In genomic region chr16:3059041-3059722, GRCh38 we compare ENCODE assay signal across 8 cellular contexts. TPM values are rescaled to one million over a fixed set of nuclear protein-coding genes. Genes with fewer than 3 reads are reported as not detected.
DNase-seq lines count a peak whose midpoint lies in the region; ATAC-seq, FAIRE-seq and TF ChIP-seq lines count a peak whose summit lies in the region.

No MANE protein-coding gene starts in this region.

- POLR2A ChIA-PET in BJ (lab: Charles Lee) (no interaction called here), endothelial cell of umbilical vein (lab: Charles Lee) (interaction anchor here (0.6 to 2.1 kb wide), 2 partner anchors 11 to 71 kb away, joined by 3 to 5 read pairs; no protein-coding TSS in a partner anchor)

- TF ChIP-seq CTCF in BJ (IDR thresholded peaks at IDR 0.05; ENCODE audit: insufficient read depth, low read depth, low read length): peak; percentile 51
- peak; percentile 73 to 84 for TF ChIP-seq CTCF in endothelial cell of umbilical vein (IDR thresholded peaks at IDR 0.05; ENCODE audit: extremely low read depth in 1 of 2, insufficient read depth in 1 of 2, low read depth in 1 of 2, low read length in 2 of 2)

- H3K27ac ChIP-seq in endothelial cell of umbilical vein (ENCODE audit: insufficient read depth, low read depth, low read length): peak overlapping the region; percentile 58

- H3K9me1 ChIP-seq in endothelial cell of umbilical vein (replicated peaks; ENCODE audit: control insufficient read depth, extremely low read depth, insufficient read depth, low read length): no peaks in the 10 kb centered on the region

- H3K4me2 ChIP-seq in endothelial cell of umbilical vein (ENCODE audit: insufficient read depth, low read length): peak overlapping the region; percentile 71

- peak; percentile 41 for DNase-seq in BJ (ENCODE audit: low read depth)
- peak; percentile 64 to 69 for DNase-seq in NOMO-1 (lab: John Stamatoyannopoulos, UW; ENCODE audit: unreplicated experiment in 2 of 2)
- peak; percentile 87 for DNase-seq in activated CD8-positive, alpha-beta memory T cell treated with anti-CD3 and anti-CD28 coated beads, Interleukin-2, amount 50 U/mL, for 4 hours
- peak; percentile 85 for DNase-seq in endothelial cell of umbilical vein (ENCODE audit: low read depth, low spot score)
- peak; percentile 85 to 89 for DNase-seq in stimulated activated CD8-positive, alpha-beta memory T cell treated with anti-CD3 and anti-CD28 coated beads, Interleukin-2, amount 100 ng/mL, for 48 hours (ENCODE audit: low read depth in 2 of 2)

- BruUV-seq in endothelial cell of umbilical vein (replicated peaks; lab: Mats Ljungman, UMichigan): no TSS peak

- CTCF ChIA-PET in BJ (lab: Yijun Ruan, JAX) (interaction anchor here (0.6 to 3.1 kb wide), 33 partner anchors 10 to 310 kb away, joined by 3 to 56 read pairs (median 5); partner anchors contain the start of genes BICDL2, ZNF213 and ZSCAN10), endothelial cell of umbilical vein (lab: Charles Lee) (interaction anchor here (0.6 to 2.9 kb wide), 34 partner anchors 17 to 113 kb away, joined by 3 to 113 read pairs (median 6); partner anchors contain the start of genes TNFRSF12A, ZNF205, ZNF213 and ZSCAN10)

- peak; percentile 93 for FAIRE-seq in endothelial cell of umbilical vein (lab: Jason Lieb, UNC)

- no peaks in the 10 kb centered on the region for H4K20me1 ChIP-seq in endothelial cell of umbilical vein (replicated peaks; ENCODE audit: control insufficient read depth, extremely low read depth, insufficient read depth, low read length)

- H3K4me3 ChIP-seq in BJ (ENCODE audit: low read depth, low read length): peak overlapping the region; percentile 98
- H3K4me3 ChIP-seq in endothelial cell of umbilical vein (replicated peaks in 1 of 3; ENCODE audit: insufficient read depth in 1 of 3, low read depth in 1 of 3, low read length in 3 of 3): peak overlapping the region; percentile 44 to 64 (median 59)
- peak overlapping the region; percentile 66 for H3K4me3 ChIP-seq in mononuclear cell (ENCODE audit: low read length)

- intact Hi-C loops in endothelial cell of umbilical vein (cut with micrococcal nuclease): loop anchor here (1.0 to 2.0 kb wide), 7 partner anchors 28 to 70 kb away; no protein-coding TSS in a partner anchor

- H2AFZ ChIP-seq in endothelial cell of umbilical vein (ENCODE audit: low read depth, low read length): peak overlapping the region; percentile 82

- H3K36me3 ChIP-seq in BJ (ENCODE audit: control insufficient read depth, insufficient read depth, low read length): no peaks in the 10 kb centered on the region
- H3K36me3 ChIP-seq in endothelial cell of umbilical vein (ENCODE audit: control insufficient read depth in 2 of 2, extremely low read depth in 1 of 2, insufficient read depth in 2 of 2, low read length in 2 of 2): no peaks in the 10 kb centered on the region

- TF ChIP-seq POLR2A in GM18951 (IDR thresholded peaks at IDR 0.05; ENCODE audit: extremely low read depth, insufficient read depth, insufficient read length) (peak; percentile 68), endothelial cell of umbilical vein (IDR thresholded peaks at IDR 0.05; ENCODE audit: low read depth, low read length) (peak; percentile 76)

- ATAC-seq in HG03354 (IDR thresholded peaks at IDR 0.05; ENCODE audit: poor library complexity, severe bottlenecking, unreplicated experiment): peak; percentile 87

- dilution Hi-C loops in endothelial cell of umbilical vein (cut with MboI; ENCODE audit: extremely low pct_ligation_motif_present, low sequenced_read_pairs): no loop called here

- peaks cover 9% of the 10 kb centered on the region for H3K4me1 ChIP-seq in endothelial cell of umbilical vein (ENCODE audit: control insufficient read depth, extremely low read depth, insufficient read depth, low read length)
- peaks cover 72% of the 10 kb centered on the region for H3K4me1 ChIP-seq in mononuclear cell (ENCODE audit: insufficient read depth, low read length)

- H3K27me3 ChIP-seq in BJ (ENCODE audit: control insufficient read depth, insufficient read depth, low read length) (no peaks in the 10 kb centered on the region), endothelial cell of umbilical vein (ENCODE audit: control insufficient read depth in 2 of 2, insufficient read depth in 2 of 2, low read length in 2 of 2) (no peaks in the 10 kb centered on the region), mononuclear cell (ENCODE audit: insufficient read depth, low read length) (no peaks in the 10 kb centered on the region)

- H3K79me2 ChIP-seq in endothelial cell of umbilical vein (ENCODE audit: control insufficient read depth, insufficient read depth, low read length): no peaks in the 10 kb centered on the region

- in situ Hi-C loops in GM18951 (cut with MboI; ENCODE audit: low sequenced_read_pairs, unreplicated experiment): no loop called here

- peak overlapping the region; percentile 73 for H3K9ac ChIP-seq in endothelial cell of umbilical vein (replicated peaks; ENCODE audit: extremely low read depth, insufficient read depth, low read length)

- H3K9me3 ChIP-seq in endothelial cell of umbilical vein (replicated peaks; ENCODE audit: control insufficient read depth, insufficient read depth, low read length) (no peaks in the 10 kb centered on the region), mononuclear cell (ENCODE audit: low read depth, low read length) (no peaks in the 10 kb centered on the region)

TF ChIP-seq in endothelial cell of umbilical vein, 7 proteins besides CTCF, POLR2A, EP300 and RAD21 (continues in another document):
- TF ChIP-seq GATA2 (IDR thresholded peaks at IDR 0.05; ENCODE audit: insufficient read depth, insufficient read length, low read depth, low read length) (no peak), POLR2AphosphoS5 (IDR thresholded peaks at IDR 0.05; ENCODE audit: insufficient read depth, low read depth, low read length) (peak; percentile 82)

RNA-seq across cellular contexts. Expression of gene IL32, which starts 6.3 kb away (rescaled TPM):
- polyA plus RNA-seq in BJ (2011; rRNA removed): 11.3 and 18.1 TPM in 2 replicates
- 6.4 and 10.9 TPM in 2 replicates for polyA minus RNA-seq in BJ (2011; rRNA and poly(A)+ RNA removed)
- total RNA-seq in endothelial cell of umbilical vein: 55.7 and 127 TPM in 2 replicates
- 336 and 493 TPM in 2 replicates for polyA plus RNA-seq in endothelial cell of umbilical vein
- polyA plus RNA-seq in endothelial cell of umbilical vein (2011; cell fraction: cytosol; rRNA removed): 252 and 322 TPM in 2 replicates
- 154 and 214 TPM in 2 replicates for polyA plus RNA-seq in endothelial cell of umbilical vein (2011; cell fraction: nucleus; rRNA removed)
- polyA plus RNA-seq in endothelial cell of umbilical vein (2012): 194 and 480 TPM in 2 replicates
- 105 and 133 TPM in 2 replicates for polyA minus RNA-seq in endothelial cell of umbilical vein
- polyA minus RNA-seq in endothelial cell of umbilical vein (2011; cell fraction: cytosol; rRNA and poly(A)+ RNA removed): 6.2 TPM
- 41.2 and 59.8 TPM in 2 replicates for polyA minus RNA-seq in endothelial cell of umbilical vein (2011; cell fraction: nucleus; rRNA and poly(A)+ RNA removed)
- total RNA-seq in mononuclear cell: 115 TPM

RNA-seq across cellular contexts. Expression of gene MMP25, which starts 12.8 kb away (rescaled TPM):
- 0.01 and 0.02 TPM in 2 replicates for polyA plus RNA-seq in BJ (2011; rRNA removed)
- polyA minus RNA-seq in BJ (2011; rRNA and poly(A)+ RNA removed): 0.14 TPM in 1 of 2 replicates, not detected in the other
- 0.21 and 0.35 TPM in 2 replicates for total RNA-seq in endothelial cell of umbilical vein
- polyA plus RNA-seq in endothelial cell of umbilical vein: 0.08 and 0.13 TPM in 2 replicates
- 0.03 and 0.04 TPM in 2 replicates for polyA plus RNA-seq in endothelial cell of umbilical vein (2011; cell fraction: cytosol; rRNA removed)
- not detected in 2 replicates for polyA plus RNA-seq in endothelial cell of umbilical vein (2011; cell fraction: nucleus; rRNA removed)
- polyA plus RNA-seq in endothelial cell of umbilical vein (2012): 0.37 and 0.94 TPM in 2 replicates
- 0.07 and 0.08 TPM in 2 replicates for polyA minus RNA-seq in endothelial cell of umbilical vein
- polyA minus RNA-seq in endothelial cell of umbilical vein (2011; cell fraction: cytosol; rRNA and poly(A)+ RNA removed): not detected
- polyA minus RNA-seq in endothelial cell of umbilical vein (2011; cell fraction: nucleus; rRNA and poly(A)+ RNA removed): 0.10 TPM in 1 of 2 replicates, not detected in the other
- total RNA-seq in mononuclear cell: 1.7 TPM

RNA-seq across cellular contexts. Expression of gene BICDL2, which starts 22.4 kb away (rescaled TPM):
- polyA plus RNA-seq in BJ (2011; rRNA removed): 0.04 and 0.09 TPM in 2 replicates
- polyA minus RNA-seq in BJ (2011; rRNA and poly(A)+ RNA removed): not detected in 2 replicates
- total RNA-seq in endothelial cell of umbilical vein: not detected in 2 replicates
- not detected in 2 replicates for polyA plus RNA-seq in endothelial cell of umbilical vein
- polyA plus RNA-seq in endothelial cell of umbilical vein (2011; cell fraction: cytosol; rRNA removed): not detected in 2 replicates
- polyA plus RNA-seq in endothelial cell of umbilical vein (2011; cell fraction: nucleus; rRNA removed): not detected in 2 replicates
- polyA plus RNA-seq in endothelial cell of umbilical vein (2012): not detected in 2 replicates
- not detected in 2 replicates for polyA minus RNA-seq in endothelial cell of umbilical vein
- not detected for polyA minus RNA-seq in endothelial cell of umbilical vein (2011; cell fraction: cytosol; rRNA and poly(A)+ RNA removed)
- not detected in 2 replicates for polyA minus RNA-seq in endothelial cell of umbilical vein (2011; cell fraction: nucleus; rRNA and poly(A)+ RNA removed)
- total RNA-seq in mononuclear cell: 0.10 TPM

RNA-seq across cellular contexts. Expression of gene THOC6, which starts 35.3 kb away (rescaled TPM):
- polyA plus RNA-seq in BJ (2011; rRNA removed) (11.0 and 20.5 TPM in 2 replicates), endothelial cell of umbilical vein (36.9 and 39.3 TPM in 2 replicates)
- 11.3 and 15.4 TPM in 2 replicates for polyA minus RNA-seq in BJ (2011; rRNA and poly(A)+ RNA removed)
- total RNA-seq in endothelial cell of umbilical vein (23.9 and 24.1 TPM in 2 replicates), mononuclear cell (8.9 TPM)
- 22.8 and 26.8 TPM in 2 replicates for polyA plus RNA-seq in endothelial cell of umbilical vein (2011; cell fraction: cytosol; rRNA removed)
- polyA plus RNA-seq in endothelial cell of umbilical vein (2011; cell fraction: nucleus; rRNA removed): 87.1 and 88.5 TPM in 2 replicates
- polyA plus RNA-seq in endothelial cell of umbilical vein (2012): 20.0 and 23.2 TPM in 2 replicates
- polyA minus RNA-seq in endothelial cell of umbilical vein: 20.0 and 24.7 TPM in 2 replicates
- polyA minus RNA-seq in endothelial cell of umbilical vein (2011; cell fraction: cytosol; rRNA and poly(A)+ RNA removed): 40.6 TPM
- polyA minus RNA-seq in endothelial cell of umbilical vein (2011; cell fraction: nucleus; rRNA and poly(A)+ RNA removed): 11.1 and 13.9 TPM in 2 replicates

RNA-seq across cellular contexts. Expression of gene HCFC1R1, which starts 35.4 kb away (rescaled TPM):
- 26.2 and 33.7 TPM in 2 replicates for polyA plus RNA-seq in BJ (2011; rRNA removed)
- polyA minus RNA-seq in BJ (2011; rRNA and poly(A)+ RNA removed): 18.4 and 22.0 TPM in 2 replicates
- 25.8 and 28.7 TPM in 2 replicates for total RNA-seq in endothelial cell of umbilical vein
- polyA plus RNA-seq in endothelial cell of umbilical vein: 49.3 and 64.5 TPM in 2 replicates
- polyA plus RNA-seq in endothelial cell of umbilical vein (2011; cell fraction: cytosol; rRNA removed): 29.6 and 40.3 TPM in 2 replicates
- 10.0 and 14.6 TPM in 2 replicates for polyA plus RNA-seq in endothelial cell of umbilical vein (2011; cell fraction: nucleus; rRNA removed)
- polyA plus RNA-seq in endothelial cell of umbilical vein (2012): 39.2 and 59.0 TPM in 2 replicates
- 8.9 and 19.0 TPM in 2 replicates for polyA minus RNA-seq in endothelial cell of umbilical vein
- 39.6 TPM for polyA minus RNA-seq in endothelial cell of umbilical vein (2011; cell fraction: cytosol; rRNA and poly(A)+ RNA removed)
- 3.5 and 4.7 TPM in 2 replicates for polyA minus RNA-seq in endothelial cell of umbilical vein (2011; cell fraction: nucleus; rRNA and poly(A)+ RNA removed)
- 8.2 TPM for total RNA-seq in mononuclear cell

Comparison
In these comparisons a context has a peak if more than half of its experiments do, and no peak if none do; other contexts are left out.
1. Peak in every context shown above with its lines: DNase-seq, ATAC-seq, H3K4me3 ChIP-seq and H3K27ac ChIP-seq.